Comparison of ENCODE assay signal across 8 cellular contexts in genomic region chr3:25592510-25592968, GRCh38.
DNase-seq lines count a peak whose midpoint lies in the region; ATAC-seq, FAIRE-seq and TF ChIP-seq lines count a peak whose summit lies in the region.

No MANE protein-coding gene starts in this region.

- FAIRE-seq in D721Med (lab: Jason Lieb, UNC), result no peak

- in situ Hi-C loops in Caki2 (cut with HindIII; ENCODE audit: low pct_unique_long_range_greater_than_20kb, low sequenced_read_pairs), result no loop called here

- TF ChIP-seq CTCF in choroid plexus epithelial cell (conservative IDR thresholded peaks at IDR 0.05; ENCODE audit: low read depth, low read length), result peak; percentile 33
- no peak for TF ChIP-seq CTCF in D721Med (IDR thresholded peaks at IDR 0.05; ENCODE audit: insufficient read depth, missing control alignments)

- DNase-seq in Caki2 (ENCODE audit: low read depth), result peak; percentile 68
- DNase-seq in HuH-7 (ENCODE audit: low spot score), result peak; percentile 53
- DNase-seq in choroid plexus epithelial cell (ENCODE audit: low read depth), result peak; percentile 97
- peak; percentile 58 for DNase-seq in myocyte (ENCODE audit: low read depth)
- no peak for DNase-seq in UCSD-AML1 (lab: John Stamatoyannopoulos, UW; ENCODE audit: unreplicated experiment)
- no peak for DNase-seq in D721Med (ENCODE audit: insufficient read length, low spot score)

- H3K4me3 ChIP-seq in choroid plexus epithelial cell (ENCODE audit: low read depth, low read length), result no peak overlapping the region

- ATAC-seq in GM18517 (IDR thresholded peaks at IDR 0.05; ENCODE audit: unreplicated experiment), result no peak
- ATAC-seq in GM18502 (IDR thresholded peaks at IDR 0.05; ENCODE audit: poor library complexity, unreplicated experiment), result no peak

Comparison
In these comparisons a context has a peak if more than half of its experiments do, and no peak if none do; other contexts are left out.
1. DNase-seq: peak in Caki2 (single experiment), HuH-7 (single experiment), choroid plexus epithelial cell (single experiment) and myocyte (single experiment); none in UCSD-AML1 (single experiment) and D721Med (single experiment).